In genomic region chr4:20288047-20288650, GRCh38 we compare ENCODE assay signal across 1 cellular context.
TF ChIP-seq lines count a peak whose summit lies in the region.

No MANE protein-coding gene starts in this region.

TF ChIP-seq in GM23338, 12 proteins besides CTCF, POLR2A, EP300 and RAD21 (continued from another document):
- TF ChIP-seq ZNF462 (CRISPR knock-in tag; IDR thresholded peaks at IDR 0.05), result no peak
- TF ChIP-seq STAT1 (IDR thresholded peaks at IDR 0.05; ENCODE audit: unreplicated experiment), result no peak
- no peak for TF ChIP-seq ETS1 (IDR thresholded peaks at IDR 0.05)
TF ChIP-seq in GM23338: peak in this region for 0.
